In the genomic region with DNA sequence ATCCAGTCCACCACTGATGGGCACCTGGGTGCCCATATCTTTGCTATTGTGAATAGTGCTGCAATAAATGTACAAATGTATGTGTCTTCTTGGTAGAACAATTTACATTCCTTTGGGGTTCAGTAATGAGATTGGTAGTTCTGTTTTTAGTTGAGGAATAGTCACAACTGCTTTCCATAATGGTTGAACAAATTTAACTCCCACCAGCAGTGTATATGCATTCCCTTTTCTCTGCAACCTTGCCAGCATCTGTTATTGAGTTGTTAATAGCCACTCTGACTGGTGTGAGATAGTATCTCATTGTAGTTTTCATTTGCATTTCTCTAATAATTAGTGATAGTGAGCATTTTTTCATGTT, we compare ENCODE assay signal across 24 cellular contexts. TPM values are rescaled to one million over a fixed set of nuclear protein-coding genes. Genes with fewer than 3 reads are reported as not detected.
DNase-seq lines count a peak whose midpoint lies in the region; ATAC-seq, FAIRE-seq and TF ChIP-seq lines count a peak whose summit lies in the region.
"Had no signal": no experiment of that assay in that cellular context is flagged by ENCODE, and none has a peak within 500 bp of the region (broad histone marks: within the 10 kb centered on the region; RNA-seq: fewer than 3 reads in every experiment).

No MANE protein-coding gene starts in this region.

- H3K9me3 ChIP-seq in OCI-LY1 (ENCODE audit: low read length): 0 out of 2 replicates have a peak, but pooled peaks cover 3% of the 10 kb centered on the region
- H3K9me3 ChIP-seq: body of pancreas, colonic mucosa, SJCRH30 had no signal

- H3K79me2 ChIP-seq in OCI-LY1 (ENCODE audit: insufficient read depth, low read length): peaks cover 34% of the 10 kb centered on the region

- peak overlapping the region; percentile 29 for H3K27ac ChIP-seq in OCI-LY1 (ENCODE audit: low read depth, low read length, poor library complexity, severe bottlenecking)
- H3K27ac ChIP-seq: body of pancreas, colonic mucosa, parathyroid adenoma, SJCRH30 had no signal

- peaks cover 46% of the 10 kb centered on the region for H3K4me1 ChIP-seq in OCI-LY1 (ENCODE audit: insufficient read depth, low read length, severe bottlenecking)
- H3K4me1 ChIP-seq: colonic mucosa, SJCRH30 had no signal

- no peak for TF ChIP-seq POLR2A in GM12892 (IDR thresholded peaks at IDR 0.05; ENCODE audit: low read depth, low read length)

- H4K20me1 ChIP-seq in OCI-LY1 (ENCODE audit: insufficient read depth, low read length): no peaks in the 10 kb centered on the region

- no peaks in the 10 kb centered on the region for H3K27me3 ChIP-seq in OCI-LY1 (ENCODE audit: insufficient read depth, low read length)
- H3K27me3 ChIP-seq: body of pancreas, colonic mucosa, SJCRH30 had no signal

- no peaks in the 10 kb centered on the region for H3F3A ChIP-seq in OCI-LY1 (ENCODE audit: insufficient read depth, low read length)

- H3K4me3 ChIP-seq in OCI-LY1 (ENCODE audit: low read depth, low read length, poor library complexity, severe bottlenecking): no peak overlapping the region
- H3K4me3 ChIP-seq: body of pancreas, colonic mucosa, SJCRH30 had no signal

- H3K9me2 ChIP-seq in OCI-LY1 (ENCODE audit: low read depth, low read length): no peaks in the 10 kb centered on the region

- H3K36me3 ChIP-seq in OCI-LY1 (ENCODE audit: insufficient read depth, low read length): peaks cover 27% of the 10 kb centered on the region
- H3K36me3 ChIP-seq: colonic mucosa had no signal

- peak; percentile 72 for FAIRE-seq in GM12892 (lab: Jason Lieb, UNC)
- FAIRE-seq: endothelial cell of umbilical vein, HepG2 had no signal

- H3K9ac ChIP-seq in OCI-LY1 (ENCODE audit: low read length): no peak overlapping the region
- H3K9ac ChIP-seq: parathyroid adenoma had no signal

- no peak for DNase-seq in GM12892 (ENCODE audit: insufficient read length)
- DNase-seq in iris pigment epithelial cell (ENCODE audit: low read depth): peak; percentile 30
- DNase-seq in occipital lobe (lab: John Stamatoyannopoulos, UW): no peak
- DNase-seq in HT-29 (ENCODE audit: low spot score): no peak
- DNase-seq in kidney glomerular epithelial cell (lab: John Stamatoyannopoulos, UW): no peak
- DNase-seq in NCI-H2196 (lab: John Stamatoyannopoulos, UW; ENCODE audit: unreplicated experiment): no peak
- DNase-seq: activated CD4-positive, alpha-beta T cell treated with anti-CD3 and anti-CD28 coated beads for 36 hours; activated CD8-positive, alpha-beta memory T cell treated with anti-CD3 and anti-CD28 coated beads, Interleukin-2, amount 50 U/mL, for 4 hours; activated naive CD4-positive, alpha-beta T cell; body of pancreas; colonic mucosa; COR-L47; GOT3; NCI-H1930; NCI-H510A treated with DMSO at 0.1 percent for 48 hours; SJCRH30; stimulated activated CD4-positive, alpha-beta T cell treated with anti-CD3 and anti-CD28 coated beads, Interleukin-4, amount 100 ng/mL, for 24 hours; stimulated activated CD8-positive, alpha-beta memory T cell treated with anti-CD3 and anti-CD28 coated beads, Interleukin-4, amount 100 ng/mL, for 48 hours; T-helper 9 cell had no signal

- no peak overlapping the region for H2AFZ ChIP-seq in OCI-LY1 (ENCODE audit: low read length)
- H2AFZ ChIP-seq: parathyroid adenoma had no signal

- no peak overlapping the region for H3K4me2 ChIP-seq in OCI-LY1 (ENCODE audit: low read length)

- no peak for TF ChIP-seq CTCF in OCI-LY1 (IDR thresholded peaks at IDR 0.05; ENCODE audit: low read length)

- ATAC-seq in HG02610 (IDR thresholded peaks at IDR 0.05; ENCODE audit: unreplicated experiment): peak; percentile 38
- ATAC-seq: activated CD4-positive, alpha-beta T cell treated with anti-CD3 and anti-CD28 coated beads for 36 hours; body of pancreas; HepG2 had no signal

RNA-seq across cellular contexts. Expression of gene COA1, which starts 27.8 kb away (rescaled TPM):
- 124 TPM for polyA plus RNA-seq in GM12892 (2012; ENCODE audit: missing spikeins)
- total RNA-seq in occipital lobe: 40.4 TPM
- 55.2 and 72.0 TPM in 2 replicates for total RNA-seq in HT-29 (2014; rRNA removed; shearing (Covaris generic))

RNA-seq across cellular contexts. Expression of gene BLVRA, which starts 57.0 kb away (rescaled TPM):
- 82.6 TPM for polyA plus RNA-seq in GM12892 (2012; ENCODE audit: missing spikeins)
- 21.7 TPM for total RNA-seq in occipital lobe
- total RNA-seq in HT-29 (2014; rRNA removed; shearing (Covaris generic)): 0.73 and 2.0 TPM in 2 replicates
